5 cellular contexts compared by ENCODE assay signal in the genomic region with DNA sequence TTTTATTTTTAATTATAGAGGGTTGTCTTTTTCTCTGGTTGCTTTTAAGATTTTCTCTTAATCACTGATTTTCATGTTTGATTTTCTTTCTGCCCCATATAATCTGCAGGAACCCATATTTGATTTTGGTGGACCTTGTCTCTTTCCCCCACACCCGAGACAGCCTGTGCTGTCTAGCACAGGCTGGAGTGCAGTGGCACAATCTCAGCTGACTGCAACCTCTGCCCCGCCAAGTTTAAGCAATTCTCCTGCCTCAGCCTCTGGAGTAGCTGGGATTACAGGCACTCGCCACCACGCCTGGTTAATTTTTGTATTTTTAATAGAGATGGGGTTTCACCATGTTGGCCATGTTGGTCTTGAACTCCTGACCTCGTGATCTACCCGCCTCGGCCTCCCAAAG. TPM values are rescaled to one million over a fixed set of nuclear protein-coding genes. Genes with fewer than 3 reads are reported as not detected.
DNase-seq lines count a peak whose midpoint lies in the region; ATAC-seq and TF ChIP-seq lines count a peak whose summit lies in the region.
"Not testable (repeated sequence)": the region's sequence is repeated elsewhere in the genome, so short reads cannot be mapped to it uniquely, and the experiment has no call there.

No MANE protein-coding gene starts in this region.

- peaks cover 36% of the 10 kb centered on the region for H3K4me1 ChIP-seq in Loucy (ENCODE audit: insufficient read depth, low read length, poor library complexity, severe bottlenecking)

- not testable (repeated sequence) for H3K9me3 ChIP-seq in Loucy (ENCODE audit: insufficient read depth, low read depth, low read length)

- not testable (repeated sequence) for H3K4me3 Mint-ChIP-seq in nephron progenitor cell

- not testable (repeated sequence) for H3K27me3 Mint-ChIP-seq in nephron progenitor cell (ENCODE audit: low read depth, poor library complexity)

- H2AFZ ChIP-seq in Loucy (ENCODE audit: low read length) = not testable (repeated sequence)

- not testable (repeated sequence) for H4K20me1 ChIP-seq in Loucy (ENCODE audit: insufficient read depth, low read length, poor library complexity, severe bottlenecking)

- in situ Hi-C loops in brain microvascular endothelial cell (cut with HindIII; ENCODE audit: low pct_ligation_motif_present, low sequenced_read_pairs) = not testable (repeated sequence)

- peaks cover 74% of the 10 kb centered on the region for H3K79me2 ChIP-seq in Loucy (ENCODE audit: insufficient read depth, low read length)

- peaks cover 23% of the 10 kb centered on the region for H3K9me3 Mint-ChIP-seq in nephron progenitor cell

- peaks cover 87% of the 10 kb centered on the region for H3K36me3 Mint-ChIP-seq in nephron progenitor cell (ENCODE audit: low read depth)

- not testable (repeated sequence) for H3K4me3 ChIP-seq in Loucy (ENCODE audit: low read length, poor library complexity, severe bottlenecking); brain microvascular endothelial cell (ENCODE audit: low read depth, low read length)

- H3K4me2 ChIP-seq in Loucy (ENCODE audit: low read depth, low read length, poor library complexity, severe bottlenecking) = peak overlapping the region; percentile 40

- peak; percentile 4 for DNase-seq in brain microvascular endothelial cell
- DNase-seq in epithelial cell of prostate (ENCODE audit: low read depth, low spot score); nephron progenitor cell: not testable (repeated sequence)
- peak; percentile 83 for DNase-seq in left lobe of liver (ENCODE audit: low spot score)

- not testable (repeated sequence) for H3F3A ChIP-seq in Loucy (ENCODE audit: low read depth)

- H3K27ac Mint-ChIP-seq in nephron progenitor cell = peak overlapping the region; percentile 79

- H3K27me3 ChIP-seq in Loucy (ENCODE audit: insufficient read depth, low read length, poor library complexity, severe bottlenecking); brain microvascular endothelial cell (replicated peaks): not testable (repeated sequence)

- H3K9ac ChIP-seq in Loucy (ENCODE audit: low read depth, low read length, poor library complexity, severe bottlenecking) = not testable (repeated sequence)

- peaks cover 15% of the 10 kb centered on the region for H3K4me1 Mint-ChIP-seq in nephron progenitor cell

- not testable (repeated sequence) for TF ChIP-seq CTCF in Loucy (conservative IDR thresholded peaks at IDR 0.05; ENCODE audit: low read length); brain microvascular endothelial cell (IDR thresholded peaks at IDR 0.05; ENCODE audit: low read depth, low read length, missing control alignments); nephron progenitor cell (IDR thresholded peaks at IDR 0.05)

- H3K36me3 ChIP-seq in Loucy (ENCODE audit: insufficient read depth, low read length) = peaks cover 43% of the 10 kb centered on the region
- H3K36me3 ChIP-seq in brain microvascular endothelial cell (replicated peaks) = not testable (repeated sequence)

- not testable (repeated sequence) for H3K9me2 ChIP-seq in Loucy (replicated peaks; ENCODE audit: low read depth, low read length)

- ATAC-seq in left lobe of liver = peak; percentile 91

- H3K27ac ChIP-seq in brain microvascular endothelial cell = peak overlapping the region; percentile 50
- H3K27ac ChIP-seq in epithelial cell of prostate = peak overlapping the region; percentile 76

RNA-seq across cellular contexts. Expression of a gene that starts 5.9 kb away (rescaled TPM):
- 23.1 TPM for total RNA-seq in left lobe of liver

RNA-seq across cellular contexts. Expression of a gene that starts 6.2 kb away (rescaled TPM):
- 12.3 TPM for total RNA-seq in left lobe of liver
